ENCODE assay signal across 1 cellular context in genomic region chr14:102225386-102225785, GRCh38.
TF ChIP-seq lines count a peak whose summit lies in the region.

No MANE protein-coding gene starts in this region.

TF ChIP-seq in WTC11, 78 proteins besides CTCF, POLR2A, EP300 and RAD21 (continued from another document):
- no peak for TF ChIP-seq ZNF512 (CRISPR knock-in tag; IDR thresholded peaks at IDR 0.05; ENCODE audit: borderline replicate concordance)
- no peak for TF ChIP-seq IRF2 (CRISPR knock-in tag; IDR thresholded peaks at IDR 0.05; ENCODE audit: borderline replicate concordance, low read depth)
- TF ChIP-seq, protein P1, sequence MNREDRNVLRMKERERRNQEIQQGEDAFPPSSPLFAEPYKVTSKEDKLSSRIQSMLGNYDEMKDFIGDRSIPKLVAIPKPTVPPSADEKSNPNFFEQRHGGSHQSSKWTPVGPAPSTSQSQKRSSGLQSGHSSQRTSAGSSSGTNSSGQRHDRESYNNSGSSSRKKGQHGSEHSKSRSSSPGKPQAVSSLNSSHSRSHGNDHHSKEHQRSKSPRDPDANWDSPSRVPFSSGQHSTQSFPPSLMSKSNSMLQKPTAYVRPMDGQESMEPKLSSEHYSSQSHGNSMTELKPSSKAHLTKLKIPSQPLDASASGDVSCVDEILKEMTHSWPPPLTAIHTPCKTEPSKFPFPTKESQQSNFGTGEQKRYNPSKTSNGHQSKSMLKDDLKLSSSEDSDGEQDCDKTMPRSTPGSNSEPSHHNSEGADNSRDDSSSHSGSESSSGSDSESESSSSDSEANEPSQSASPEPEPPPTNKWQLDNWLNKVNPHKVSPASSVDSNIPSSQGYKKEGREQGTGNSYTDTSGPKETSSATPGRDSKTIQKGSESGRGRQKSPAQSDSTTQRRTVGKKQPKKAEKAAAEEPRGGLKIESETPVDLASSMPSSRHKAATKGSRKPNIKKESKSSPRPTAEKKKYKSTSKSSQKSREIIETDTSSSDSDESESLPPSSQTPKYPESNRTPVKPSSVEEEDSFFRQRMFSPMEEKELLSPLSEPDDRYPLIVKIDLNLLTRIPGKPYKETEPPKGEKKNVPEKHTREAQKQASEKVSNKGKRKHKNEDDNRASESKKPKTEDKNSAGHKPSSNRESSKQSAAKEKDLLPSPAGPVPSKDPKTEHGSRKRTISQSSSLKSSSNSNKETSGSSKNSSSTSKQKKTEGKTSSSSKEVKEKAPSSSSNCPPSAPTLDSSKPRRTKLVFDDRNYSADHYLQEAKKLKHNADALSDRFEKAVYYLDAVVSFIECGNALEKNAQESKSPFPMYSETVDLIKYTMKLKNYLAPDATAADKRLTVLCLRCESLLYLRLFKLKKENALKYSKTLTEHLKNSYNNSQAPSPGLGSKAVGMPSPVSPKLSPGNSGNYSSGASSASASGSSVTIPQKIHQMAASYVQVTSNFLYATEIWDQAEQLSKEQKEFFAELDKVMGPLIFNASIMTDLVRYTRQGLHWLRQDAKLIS (CRISPR knock-in tag; IDR thresholded peaks at IDR 0.05; ENCODE audit: borderline replicate concordance), result no peak
- no peak for TF ChIP-seq TEAD1 (CRISPR knock-in tag; IDR thresholded peaks at IDR 0.05)
- no peak for TF ChIP-seq ZNF423 (CRISPR knock-in tag; IDR thresholded peaks at IDR 0.05)
- TF ChIP-seq ZNF121 (CRISPR knock-in tag; IDR thresholded peaks at IDR 0.05), result no peak
